ENCODE assay signal across 29 cellular contexts in the genomic region with DNA sequence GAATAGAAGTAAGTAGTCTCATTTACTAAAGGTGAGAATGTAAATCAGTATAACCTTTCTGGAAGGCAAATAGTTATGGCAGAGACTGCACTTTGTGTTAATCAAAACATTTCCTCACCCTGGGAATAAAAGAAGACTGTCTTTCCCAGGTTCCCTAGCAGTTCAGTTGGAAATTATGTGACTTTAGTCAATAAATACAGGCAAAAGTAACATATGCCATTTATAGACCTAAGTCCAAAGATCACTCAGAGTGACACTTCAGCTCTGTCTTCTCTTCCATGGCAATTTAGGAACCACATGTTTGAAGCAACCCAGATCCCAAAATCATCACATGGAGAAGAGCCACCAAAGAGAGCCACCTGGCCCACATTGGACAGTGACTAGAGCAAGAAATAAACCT.
DNase-seq lines count a peak whose midpoint lies in the region; ATAC-seq and TF ChIP-seq lines count a peak whose summit lies in the region.
"Had no signal": no experiment of that assay in that cellular context is flagged by ENCODE, and none has a peak within 500 bp of the region (broad histone marks: within the 10 kb centered on the region; RNA-seq: fewer than 3 reads in every experiment).

No MANE protein-coding gene starts in this region.

- no peaks in the 10 kb centered on the region for H3K36me3 ChIP-seq in mucosa of descending colon (ENCODE audit: low read depth)
- H3K36me3 ChIP-seq: BE2C; BLaER1; BLaER1 treated with 17β-estradiol and CSF1 and Interleukin-3, amounts not matched to agents 10 nM and 100 nM had no signal

- DNase-seq in left colon: no peak
- no peak for DNase-seq in mucosa of descending colon
- no peak for DNase-seq in activated CD4-positive, alpha-beta T cell treated with anti-CD3 and anti-CD28 coated beads, Interleukin-2, amount 50 U/mL, for 4 hours
- DNase-seq in activated naive CD8-positive, alpha-beta T cell treated with anti-CD3 and anti-CD28 coated beads, Interleukin-2, amount 50 U/mL, for 24 hours: no peak
- DNase-seq: 8988T; ACHN; AML-193; BE2C; C1 segment of cervical spinal cord; Caco-2; Calu3; CD4-positive, alpha-beta memory T cell; CD4-positive, alpha-beta T cell; CD4-positive, CD25-positive, alpha-beta regulatory T cell; CD8-positive, alpha-beta memory T cell; CD8-positive, alpha-beta T cell; COR-L47; DMS 273 treated with DMSO at 0.1 percent for 48 hours; DMS153; DMS53; DMS79; DMS79 treated with DMSO at 0.1 percent for 48 hours; DND-41; EL had no signal

- no peaks in the 10 kb centered on the region for H3K9me3 ChIP-seq in mucosa of descending colon
- H3K9me3 ChIP-seq: A549, BE2C, BLaER1, Caco-2 had no signal

- intact Hi-C loops in left colon (cut with DNase I, micrococcal nuclease) (no loop called here), mucosa of descending colon (cut with DNase I, micrococcal nuclease) (no loop called here)

- no peaks in the 10 kb centered on the region for H3K36me3 Mint-ChIP-seq in activated naive CD8-positive, alpha-beta T cell treated with anti-CD3 and anti-CD28 coated beads, Interleukin-2, amount 50 U/mL, for 24 hours (ENCODE audit: low read depth)
- H3K36me3 Mint-ChIP-seq: CD14-positive monocyte; CD4-positive, alpha-beta memory T cell; CD4-positive, CD25-positive, alpha-beta regulatory T cell; CD8-positive, alpha-beta memory T cell; CD8-positive, alpha-beta T cell had no signal

- TF ChIP-seq CTCF in mucosa of descending colon (IDR thresholded peaks at IDR 0.05): no peak

- no peaks in the 10 kb centered on the region for H3K9me3 Mint-ChIP-seq in activated naive CD8-positive, alpha-beta T cell treated with anti-CD3 and anti-CD28 coated beads, Interleukin-2, amount 50 U/mL, for 24 hours
- H3K9me3 Mint-ChIP-seq: CD4-positive, alpha-beta T cell; CD8-positive, alpha-beta T cell had no signal

- no peaks in the 10 kb centered on the region for H3K4me1 ChIP-seq in mucosa of descending colon (ENCODE audit: low read depth)
- H3K4me1 ChIP-seq: A549, BE2C, Caco-2 had no signal

- no peak overlapping the region for H3K4me3 Mint-ChIP-seq in activated naive CD8-positive, alpha-beta T cell treated with anti-CD3 and anti-CD28 coated beads, Interleukin-2, amount 50 U/mL, for 24 hours
- H3K4me3 Mint-ChIP-seq: B cell; CD14-positive monocyte; CD4-positive, alpha-beta memory T cell; CD4-positive, alpha-beta T cell; CD4-positive, CD25-positive, alpha-beta regulatory T cell; CD8-positive, alpha-beta memory T cell; CD8-positive, alpha-beta T cell had no signal

- ATAC-seq in left colon (peak; percentile 66), mucosa of descending colon (peak; percentile 53)
- ATAC-seq in activated naive CD8-positive, alpha-beta T cell treated with anti-CD3 and anti-CD28 coated beads, Interleukin-2, amount 50 U/mL, for 24 hours: no peak
- ATAC-seq: A549; CD8-positive, alpha-beta T cell had no signal

- H3K4me3 ChIP-seq in mucosa of descending colon: no peak overlapping the region
- H3K4me3 ChIP-seq: A549; BLaER1; BLaER1 treated with 17β-estradiol and CSF1 and Interleukin-3, amounts not matched to agents 10 nM and 100 nM had no signal

- no peaks in the 10 kb centered on the region for H3K4me1 Mint-ChIP-seq in activated naive CD8-positive, alpha-beta T cell treated with anti-CD3 and anti-CD28 coated beads, Interleukin-2, amount 50 U/mL, for 24 hours
- H3K4me1 Mint-ChIP-seq: B cell; CD14-positive monocyte; CD4-positive, alpha-beta memory T cell; CD4-positive, CD25-positive, alpha-beta regulatory T cell; CD8-positive, alpha-beta memory T cell had no signal

- peaks cover 10% of the 10 kb centered on the region for H3K27me3 Mint-ChIP-seq in activated naive CD8-positive, alpha-beta T cell treated with anti-CD3 and anti-CD28 coated beads, Interleukin-2, amount 50 U/mL, for 24 hours

- no peak overlapping the region for H3K27ac Mint-ChIP-seq in activated naive CD8-positive, alpha-beta T cell treated with anti-CD3 and anti-CD28 coated beads, Interleukin-2, amount 50 U/mL, for 24 hours
- H3K27ac Mint-ChIP-seq: B cell; CD14-positive monocyte; CD4-positive, alpha-beta memory T cell; CD4-positive, alpha-beta T cell; CD4-positive, CD25-positive, alpha-beta regulatory T cell; CD8-positive, alpha-beta memory T cell; CD8-positive, alpha-beta T cell had no signal
